In the genomic region with DNA sequence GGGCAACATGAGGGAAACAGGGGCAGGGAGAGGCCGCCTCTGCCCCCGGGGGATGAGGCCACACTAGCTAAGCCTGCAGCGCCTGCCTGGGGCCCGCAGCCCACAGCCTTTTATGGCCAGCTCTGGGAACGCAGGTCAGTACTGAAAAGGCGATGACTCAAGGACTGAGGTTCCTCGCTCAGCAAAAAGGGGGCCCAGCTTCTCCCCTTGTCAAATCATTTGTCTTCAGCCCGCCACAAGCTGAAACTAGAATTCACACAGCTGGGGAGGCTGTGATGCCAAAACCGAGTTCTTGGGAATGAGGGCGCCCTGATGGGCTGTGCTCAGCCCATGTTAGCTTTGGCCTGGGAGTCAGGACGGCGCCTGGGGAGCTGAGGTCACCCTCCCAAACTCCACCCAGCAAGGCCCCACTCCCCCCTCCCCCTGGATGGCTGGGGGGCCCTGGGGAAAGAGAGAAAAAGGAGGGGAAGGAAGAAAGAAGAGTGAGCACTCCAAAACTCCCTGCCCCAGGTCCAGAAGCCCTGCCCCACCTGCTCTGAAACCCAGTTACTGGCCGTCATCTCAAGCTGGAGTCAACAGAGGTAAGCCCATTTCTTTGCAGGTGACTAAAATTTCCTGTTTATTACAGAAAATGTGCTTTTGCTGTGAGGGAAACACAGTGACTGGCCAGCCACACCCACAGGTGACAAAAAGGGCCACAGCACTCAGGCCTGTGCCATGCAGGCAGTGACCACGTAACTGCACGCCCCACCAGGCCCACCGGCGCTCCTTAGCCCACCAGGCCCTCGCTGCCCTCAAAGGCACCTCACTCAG, we compare ENCODE assay signal across 1 cellular context.
TF ChIP-seq lines count a peak whose summit lies in the region.

No MANE protein-coding gene starts in this region.

TF ChIP-seq in GM12878, 131 proteins besides CTCF, POLR2A, EP300 and RAD21 (continued from another document):
- TF ChIP-seq MTA3 (IDR thresholded peaks at IDR 0.05; ENCODE audit: borderline replicate concordance, low read length) (no peak), PAX8 (IDR thresholded peaks at IDR 0.05) (no peak), RELA (IDR thresholded peaks at IDR 0.05; ENCODE audit: borderline replicate concordance, partially characterized antibody) (peak; percentile 11), SUZ12 (IDR thresholded peaks at IDR 0.05; ENCODE audit: unreplicated experiment) (no peak), SP1 (IDR thresholded peaks at IDR 0.05; ENCODE audit: low read depth, low read length) (peak; percentile 56), BCL11A (IDR thresholded peaks at IDR 0.05; ENCODE audit: low read depth, low read length) (no peak), MEF2A (IDR thresholded peaks at IDR 0.05; ENCODE audit: insufficient read depth, low read depth, low read length) (no peak), EGR1 (IDR thresholded peaks at IDR 0.05; ENCODE audit: borderline replicate concordance in 1 of 2, low read depth in 2 of 2, low read length in 2 of 2) (no peak), NFIC (IDR thresholded peaks at IDR 0.05; ENCODE audit: low read depth, low read length) (no peak), FOXM1 (IDR thresholded peaks at IDR 0.05; ENCODE audit: low read depth, low read length) (no peak), SPI1 (IDR thresholded peaks at IDR 0.05; ENCODE audit: borderline replicate concordance, insufficient read depth, low read depth, low read length) (no peak), BACH1 (IDR thresholded peaks at IDR 0.05; ENCODE audit: borderline replicate concordance) (no peak), NRF1 (conservative IDR thresholded peaks at IDR 0.05; ENCODE audit: low read depth, low read length) (no peak), GABPA (IDR thresholded peaks at IDR 0.05; ENCODE audit: low read depth) (no peak)
- TF ChIP-seq, protein P1, sequence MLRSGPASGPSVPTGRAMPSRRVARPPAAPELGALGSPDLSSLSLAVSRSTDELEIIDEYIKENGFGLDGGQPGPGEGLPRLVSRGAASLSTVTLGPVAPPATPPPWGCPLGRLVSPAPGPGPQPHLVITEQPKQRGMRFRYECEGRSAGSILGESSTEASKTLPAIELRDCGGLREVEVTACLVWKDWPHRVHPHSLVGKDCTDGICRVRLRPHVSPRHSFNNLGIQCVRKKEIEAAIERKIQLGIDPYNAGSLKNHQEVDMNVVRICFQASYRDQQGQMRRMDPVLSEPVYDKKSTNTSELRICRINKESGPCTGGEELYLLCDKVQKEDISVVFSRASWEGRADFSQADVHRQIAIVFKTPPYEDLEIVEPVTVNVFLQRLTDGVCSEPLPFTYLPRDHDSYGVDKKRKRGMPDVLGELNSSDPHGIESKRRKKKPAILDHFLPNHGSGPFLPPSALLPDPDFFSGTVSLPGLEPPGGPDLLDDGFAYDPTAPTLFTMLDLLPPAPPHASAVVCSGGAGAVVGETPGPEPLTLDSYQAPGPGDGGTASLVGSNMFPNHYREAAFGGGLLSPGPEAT (IDR thresholded peaks at IDR 0.05; ENCODE audit: low read depth) = peak; percentile 41; the same call in 1 of the 2 replicates
- TF ChIP-seq, protein P2, sequence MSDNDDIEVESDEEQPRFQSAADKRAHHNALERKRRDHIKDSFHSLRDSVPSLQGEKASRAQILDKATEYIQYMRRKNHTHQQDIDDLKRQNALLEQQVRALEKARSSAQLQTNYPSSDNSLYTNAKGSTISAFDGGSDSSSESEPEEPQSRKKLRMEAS (IDR thresholded peaks at IDR 0.05; ENCODE audit: low read depth, low read length) = peak; percentile 33; the same call in 1 of the 2 replicates
